16 cellular contexts compared by ENCODE assay signal in the genomic region with DNA sequence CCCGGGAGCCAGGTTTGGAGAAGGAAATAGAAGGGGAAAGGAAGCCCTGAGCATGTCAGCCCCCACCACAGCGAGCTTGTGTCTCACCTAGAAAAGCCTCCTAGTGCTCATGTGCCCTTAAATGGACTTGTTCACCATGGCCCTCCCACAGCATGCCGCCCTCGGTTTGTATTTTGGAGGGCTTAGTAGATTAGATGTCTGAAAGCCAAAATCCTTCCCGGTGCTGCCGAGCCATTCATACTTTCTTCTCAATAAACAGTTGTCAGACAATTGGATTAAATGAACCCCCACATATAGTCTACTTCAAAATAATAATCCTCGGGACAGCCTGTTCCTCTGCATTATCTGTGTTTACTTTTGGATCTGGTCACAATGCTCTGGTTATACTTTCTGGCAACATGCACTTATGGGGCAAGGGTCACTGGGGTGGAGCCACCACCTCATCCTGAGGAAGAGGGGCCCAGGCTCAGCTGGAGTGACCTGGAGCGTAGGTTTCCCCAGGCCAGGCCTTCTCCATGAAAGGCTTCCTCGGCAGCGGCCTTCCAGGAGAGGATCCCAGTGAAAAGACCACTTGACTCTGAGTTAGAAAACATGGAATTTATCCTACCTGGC.
DNase-seq lines count a peak whose midpoint lies in the region; ATAC-seq and TF ChIP-seq lines count a peak whose summit lies in the region.
"Had no signal": no experiment of that assay in that cellular context is flagged by ENCODE, and none has a peak within 500 bp of the region (broad histone marks: within the 10 kb centered on the region; RNA-seq: fewer than 3 reads in every experiment).

No MANE protein-coding gene starts in this region.

- H3K9me3 Mint-ChIP-seq in activated CD4-positive, alpha-beta T cell treated with anti-CD3 and anti-CD28 coated beads for 36 hours (ENCODE audit: low read depth) = no peaks in the 10 kb centered on the region

- CTCF ChIA-PET in activated CD4-positive, alpha-beta T cell treated with anti-CD3 and anti-CD28 coated beads for 36 hours (lab: Charles Lee) = interaction anchor here (0.7 kb wide), 1 partner anchor 186 kb away, joined by 3 read pairs; no protein-coding TSS in a partner anchor

- no peaks in the 10 kb centered on the region for H3K27me3 ChIP-seq in prostate gland (replicated peaks; ENCODE audit: insufficient read depth)
- no peaks in the 10 kb centered on the region for H3K27me3 ChIP-seq in vagina
- H3K27me3 ChIP-seq: neural progenitor cell, suprapubic skin had no signal

- ATAC-seq in left lobe of liver = peak; percentile 86
- ATAC-seq in HG03039 (IDR thresholded peaks at IDR 0.05; ENCODE audit: unreplicated experiment) = no peak
- no peak for ATAC-seq in activated CD4-positive, alpha-beta T cell treated with anti-CD3 and anti-CD28 coated beads for 36 hours
- ATAC-seq: activated naive CD4-positive, alpha-beta T cell treated with anti-CD3 and anti-CD28 coated beads, Interleukin-2, amount 50 U/mL, for 72 hours; K562 had no signal

- no peaks in the 10 kb centered on the region for H3K4me1 Mint-ChIP-seq in activated CD4-positive, alpha-beta T cell treated with anti-CD3 and anti-CD28 coated beads for 36 hours

- peaks cover 7% of the 10 kb centered on the region for H3K27me3 Mint-ChIP-seq in activated CD4-positive, alpha-beta T cell treated with anti-CD3 and anti-CD28 coated beads for 36 hours

- POLR2A ChIA-PET in activated CD4-positive, alpha-beta T cell treated with anti-CD3 and anti-CD28 coated beads for 36 hours (lab: Charles Lee) = no interaction called here

- WGBS in prostate gland = 68% methylated on average over 10 of the region's 10 CpGs

- H3K4me3 Mint-ChIP-seq in activated CD4-positive, alpha-beta T cell treated with anti-CD3 and anti-CD28 coated beads for 36 hours = no peak overlapping the region
- H3K4me3 Mint-ChIP-seq: neural progenitor cell had no signal

- no peaks in the 10 kb centered on the region for H3K4me1 ChIP-seq in prostate gland (replicated peaks)
- H3K4me1 ChIP-seq in vagina = peaks cover 32% of the 10 kb centered on the region

- H3K36me3 ChIP-seq in prostate gland = no peaks in the 10 kb centered on the region
- no peaks in the 10 kb centered on the region for H3K36me3 ChIP-seq in vagina
- H3K36me3 ChIP-seq: neural progenitor cell, suprapubic skin had no signal

- no peak overlapping the region for H3K27ac Mint-ChIP-seq in activated CD4-positive, alpha-beta T cell treated with anti-CD3 and anti-CD28 coated beads for 36 hours
- H3K27ac Mint-ChIP-seq: activated naive CD4-positive, alpha-beta T cell treated with anti-CD3 and anti-CD28 coated beads, Interleukin-2, amount 50 U/mL, for 72 hours had no signal

- no peaks in the 10 kb centered on the region for H3K36me3 Mint-ChIP-seq in activated CD4-positive, alpha-beta T cell treated with anti-CD3 and anti-CD28 coated beads for 36 hours (ENCODE audit: low read depth)
- H3K36me3 Mint-ChIP-seq: activated naive CD4-positive, alpha-beta T cell treated with anti-CD3 and anti-CD28 coated beads, Interleukin-2, amount 50 U/mL, for 72 hours had no signal

- intact Hi-C loops in prostate gland (cut with DNase I) = loop anchor here (5.0 to 10.0 kb wide), 3 partner anchors 83 to 236 kb away; a partner anchor contains a TSS
- intact Hi-C loops in vagina (cut with DNase I) = no loop called here
- intact Hi-C loops in activated CD4-positive, alpha-beta T cell treated with anti-CD3 and anti-CD28 coated beads for 36 hours (cut with DNase I, micrococcal nuclease) = no loop called here

- H3K27ac ChIP-seq in prostate gland (peak overlapping the region; percentile 47 to 51), vagina (peak overlapping the region; percentile 67)
- H3K27ac ChIP-seq: 22Rv1, neural progenitor cell, suprapubic skin had no signal

- TF ChIP-seq POLR2A in prostate gland (IDR thresholded peaks at IDR 0.05) (no peak), vagina (IDR thresholded peaks at IDR 0.05) (no peak)

- no peak overlapping the region for H3K4me3 ChIP-seq in prostate gland
- no peak overlapping the region for H3K4me3 ChIP-seq in vagina
- H3K4me3 ChIP-seq: K562, neural progenitor cell, suprapubic skin had no signal

- H3K9me3 ChIP-seq in prostate gland = no peaks in the 10 kb centered on the region
- no peaks in the 10 kb centered on the region for H3K9me3 ChIP-seq in vagina
- H3K9me3 ChIP-seq: SK-N-SH, suprapubic skin had no signal

- DNase-seq in DMS79 treated with DMSO at 0.1 percent for 48 hours (lab: John Stamatoyannopoulos, UW) = peak; percentile 76
- no peak for DNase-seq in DMS79 (lab: John Stamatoyannopoulos, UW)
- peak; percentile 77 for DNase-seq in left lobe of liver (ENCODE audit: low spot score)
- DNase-seq in prostate gland (ENCODE audit: low spot score) = no peak
- DNase-seq in vagina (ENCODE audit: extremely low spot score in 2 of 2) = no peak
- no peak for DNase-seq in activated CD4-positive, alpha-beta T cell treated with anti-CD3 and anti-CD28 coated beads for 36 hours
- no peak for DNase-seq in hippocampal formation (lab: John Stamatoyannopoulos, UW)
- DNase-seq: DND-41, NCI-H526 treated with DMSO at 0.1 percent for 48 hours, SK-N-SH had no signal

- TF ChIP-seq CTCF in prostate gland (IDR thresholded peaks at IDR 0.05) (no peak), vagina (IDR thresholded peaks at IDR 0.05) (no peak)

Comparison
In these comparisons a context has a peak if more than half of its experiments do, and no peak if none do; other contexts are left out.
1. DNase-seq: peak in DMS79 treated with DMSO at 0.1 percent for 48 hours (single experiment) and left lobe of liver (single experiment); none in DMS79 (single experiment), prostate gland (single experiment), vagina (0 of 2), activated CD4-positive, alpha-beta T cell treated with anti-CD3 and anti-CD28 coated beads for 36 hours (single experiment) and hippocampal formation (0 of 2).